ENCODE assay signal across 20 cellular contexts in genomic region chr4:65825121-65825520, GRCh38.
A peak's percentile ranks its signal among the peaks of the same experiment; 100 is the strongest.
DNase-seq lines count a peak whose midpoint lies in the region; ATAC-seq and TF ChIP-seq lines count a peak whose summit lies in the region.
"Had no signal": no experiment of that assay in that cellular context is flagged by ENCODE, and none has a peak within 500 bp of the region (broad histone marks: within the 10 kb centered on the region; RNA-seq: fewer than 3 reads in every experiment).

No MANE protein-coding gene starts in this region.

- H2BK15ac ChIP-seq in mesenchymal stem cell (ENCODE audit: low read depth, poor library complexity, severe bottlenecking), result no peak overlapping the region

- intact Hi-C loops in mammary epithelial cell (cut with micrococcal nuclease) (no loop called here), uterus (cut with DNase I; ENCODE audit: low total_unique reads) (no loop called here)

- no peak overlapping the region for H3K9ac ChIP-seq in mammary epithelial cell (ENCODE audit: insufficient read depth, low read length)
- H3K9ac ChIP-seq in mesenchymal stem cell (ENCODE audit: low read length), result no peak overlapping the region

- no peak overlapping the region for H3K14ac ChIP-seq in mesenchymal stem cell (ENCODE audit: low read length in 2 of 2)

- H2BK120ac ChIP-seq in mesenchymal stem cell (ENCODE audit: low read depth, low read length), result no peak overlapping the region

- 11% methylated on average over 2 of the region's 2 CpGs for WGBS in mammary epithelial cell (ENCODE audit: low coverage, missing lambda C conversion rate)
- WGBS in mesenchymal stem cell, result 83% methylated on average over 1 of the region's 2 CpGs

- H3K79me2 ChIP-seq in mammary epithelial cell (ENCODE audit: insufficient read depth, low read length), result no peaks in the 10 kb centered on the region

- no peak overlapping the region for H2AK5ac ChIP-seq in mesenchymal stem cell (ENCODE audit: low read length, severe bottlenecking)

- no peak overlapping the region for H3K4me3 ChIP-seq in mammary epithelial cell (replicated peaks in 1 of 3; ENCODE audit: insufficient read depth in 1 of 3, low read depth in 2 of 3, low read length in 3 of 3)
- no peak overlapping the region for H3K4me3 ChIP-seq in mesenchymal stem cell (ENCODE audit: insufficient read depth in 1 of 2, low read depth in 1 of 2, low read length in 2 of 2)
- H3K4me3 ChIP-seq in uterus, result no peak overlapping the region
- H3K4me3 ChIP-seq: gastroesophageal sphincter, prostate gland had no signal

- H4K20me1 ChIP-seq in mammary epithelial cell (ENCODE audit: insufficient read depth, low read length), result no peaks in the 10 kb centered on the region

- BruUV-seq in mammary epithelial cell (replicated peaks; lab: Mats Ljungman, UMichigan), result no TSS peak

- TF ChIP-seq POLR2A in uterus (IDR thresholded peaks at IDR 0.05), result no peak

- H3K23ac ChIP-seq in mesenchymal stem cell (ENCODE audit: low read length in 2 of 2), result no peak overlapping the region

- in situ Hi-C loops in mammary epithelial cell (cut with MboI; ENCODE audit: low sequenced_read_pairs in 2 of 2), result no loop called here

- H2BK5ac ChIP-seq in mesenchymal stem cell (ENCODE audit: low read depth, low read length, poor library complexity, severe bottlenecking), result no peak overlapping the region

- H3K9me3 ChIP-seq in mammary epithelial cell (replicated peaks; ENCODE audit: insufficient read depth, low read length) (no peaks in the 10 kb centered on the region), mesenchymal stem cell (ENCODE audit: control insufficient read depth, low read length) (no peaks in the 10 kb centered on the region), uterus (no peaks in the 10 kb centered on the region)
- H3K9me3 ChIP-seq: BE2C, gastroesophageal sphincter, prostate gland had no signal

- H3K36me3 ChIP-seq in mammary epithelial cell (ENCODE audit: insufficient read depth, low read length) (no peaks in the 10 kb centered on the region), mesenchymal stem cell (ENCODE audit: control insufficient read depth in 1 of 2, insufficient read depth in 2 of 2, low read depth in 1 of 2, low read length in 2 of 2) (no peaks in the 10 kb centered on the region), uterus (no peaks in the 10 kb centered on the region)
- H3K36me3 ChIP-seq: BE2C, gastroesophageal sphincter, prostate gland had no signal

- no peak for ATAC-seq in HG03039 (IDR thresholded peaks at IDR 0.05; ENCODE audit: unreplicated experiment)
- ATAC-seq: gastroesophageal sphincter; natural killer cell treated with Interleukin-12 subunit alpha and Interleukin-12 subunit beta and Interleukin-15 and Interleukin-18, amount 100 ng/mL, for 72 hours; Panc1; stimulated activated naive CD8-positive, alpha-beta T cell treated with anti-CD3 and anti-CD28 coated beads, Interleukin-15, amount 100 ng/mL, for 72 hours had no signal

- no peak overlapping the region for H3K18ac ChIP-seq in mesenchymal stem cell (ENCODE audit: low read depth in 1 of 2, low read length in 2 of 2)

- H3K27ac ChIP-seq in mammary epithelial cell (ENCODE audit: insufficient read depth, low read depth, low read length) (no peak overlapping the region), mesenchymal stem cell (ENCODE audit: low read length, poor library complexity, severe bottlenecking) (no peak overlapping the region), uterus (no peak overlapping the region)
- H3K27ac ChIP-seq: gastroesophageal sphincter, prostate gland had no signal

- H2AFZ ChIP-seq in mammary epithelial cell (ENCODE audit: low read depth, low read length) (no peak overlapping the region), mesenchymal stem cell (ENCODE audit: low read depth, low read length) (no peak overlapping the region)

- H3K4me2 ChIP-seq in mammary epithelial cell (ENCODE audit: insufficient read depth, low read depth, low read length) (no peak overlapping the region), mesenchymal stem cell (ENCODE audit: low read length, poor library complexity, severe bottlenecking) (no peak overlapping the region)

- H2BK12ac ChIP-seq in mesenchymal stem cell (ENCODE audit: low read length in 2 of 2), result no peak overlapping the region

- no peak for TF ChIP-seq CTCF in mammary epithelial cell (conservative IDR thresholded peaks at IDR 0.05 in 1 of 2, IDR thresholded peaks at IDR 0.05 in 1 of 2; ENCODE audit: extremely low read depth in 1 of 2, insufficient read depth in 1 of 2, low read depth in 1 of 2, low read length in 2 of 2)
- TF ChIP-seq CTCF in uterus (IDR thresholded peaks at IDR 0.05), result no peak

- no peak overlapping the region for H4K8ac ChIP-seq in mesenchymal stem cell (ENCODE audit: low read length)

- dilution Hi-C loops in mammary epithelial cell (cut with HindIII; ENCODE audit: low sequenced_read_pairs), result no loop called here

- DNase-seq in EL, result peak; percentile 65
- DNase-seq in NCI-H526 treated with DMSO at 0.1 percent for 48 hours (lab: John Stamatoyannopoulos, UW), result peak; percentile 86
- peak; percentile 59 for DNase-seq in mammary epithelial cell
- DNase-seq in mesenchymal stem cell, result peak; percentile 44
- DNase-seq in GOT3 (lab: John Stamatoyannopoulos, UW), result no peak
- no peak for DNase-seq in uterus
- no peak for DNase-seq in RPMI8226
- DNase-seq: activated CD4-positive, CD25-positive, alpha-beta regulatory T cell; activated gamma-delta T cell treated with Interleukin-2 at 50 U/mL for 16 hours; BE2C; Kasumi-1; NCI-H1694; NCI-H524 treated with DMSO at 0.1 percent for 48 hours; stimulated activated naive CD8-positive, alpha-beta T cell treated with anti-CD3 and anti-CD28 coated beads, Interleukin-15, amount 100 ng/mL, for 72 hours; T-helper 1 cell had no signal

- H3K4me1 ChIP-seq in mammary epithelial cell (ENCODE audit: insufficient read depth, low read length) (no peaks in the 10 kb centered on the region), mesenchymal stem cell (ENCODE audit: control insufficient read depth, insufficient read depth, low read depth, low read length) (no peaks in the 10 kb centered on the region), uterus (no peaks in the 10 kb centered on the region)
- H3K4me1 ChIP-seq: BE2C, gastroesophageal sphincter, prostate gland had no signal

- H4K91ac ChIP-seq in mesenchymal stem cell (ENCODE audit: low read length), result no peak overlapping the region

- CTCF ChIA-PET in mammary epithelial cell (lab: Charles Lee; ENCODE audit: low non-redundant PET), result no interaction called here

- H3K79me1 ChIP-seq in mesenchymal stem cell (replicated peaks; ENCODE audit: low read length, poor library complexity, severe bottlenecking), result no peaks in the 10 kb centered on the region

- H3K27me3 ChIP-seq in mammary epithelial cell (ENCODE audit: insufficient read depth, low read length) (no peaks in the 10 kb centered on the region), mesenchymal stem cell (ENCODE audit: control insufficient read depth in 1 of 2, insufficient read depth in 1 of 2, low read length in 2 of 2) (no peaks in the 10 kb centered on the region), uterus (no peaks in the 10 kb centered on the region)
- H3K27me3 ChIP-seq: BE2C, gastroesophageal sphincter had no signal

- no peak overlapping the region for H3K4ac ChIP-seq in mesenchymal stem cell (ENCODE audit: low read depth in 1 of 2, low read length in 2 of 2)

Comparison
In these comparisons a context has a peak if more than half of its experiments do, and no peak if none do; other contexts are left out.
1. DNase-seq: peak in EL (single experiment), NCI-H526 treated with DMSO at 0.1 percent for 48 hours (single experiment), mammary epithelial cell (single experiment) and mesenchymal stem cell (single experiment); none in GOT3 (single experiment), uterus (0 of 2) and RPMI8226 (single experiment).